Comparison of ENCODE assay signal across 8 cellular contexts in genomic region chr1:223748773-223749733, GRCh38. TPM values are rescaled to one million over a fixed set of nuclear protein-coding genes. Genes with fewer than 3 reads are reported as not detected.
DNase-seq lines count a peak whose midpoint lies in the region; ATAC-seq and TF ChIP-seq lines count a peak whose summit lies in the region.

No MANE protein-coding gene starts in this region.

- H3K4me2 ChIP-seq in DND-41 (ENCODE audit: insufficient read depth, low read length): peak overlapping the region; percentile 65

- TF ChIP-seq CTCF in DND-41 (IDR thresholded peaks at IDR 0.05; ENCODE audit: borderline replicate concordance, extremely low read depth, low read length, poor library complexity, severe bottlenecking): peak; percentile 83

- H2AFZ ChIP-seq in DND-41 (ENCODE audit: low read depth, low read length): peak overlapping the region; percentile 71

- H3K27ac ChIP-seq in DND-41 (ENCODE audit: low read length) (no peak overlapping the region), epithelial cell of prostate (peak overlapping the region; percentile 42)

- peak; percentile 90 for ATAC-seq in DND-41 (ENCODE audit: insufficient read depth, low read depth)

- H4K20me1 ChIP-seq in DND-41 (ENCODE audit: insufficient read depth, low read length): no peaks in the 10 kb centered on the region

- DNase-seq in DND-41: peak; percentile 49
- peak; percentile 91 for DNase-seq in H7
- DNase-seq in NCI-H345 (lab: John Stamatoyannopoulos, UW): peak; percentile 33
- peak; percentile 57 for DNase-seq in activated T-cell treated with anti-CD3 and anti-CD28 coated beads for 1 hour (ENCODE audit: low read depth)
- DNase-seq in epithelial cell of prostate (ENCODE audit: low read depth, low spot score): no peak
- DNase-seq in stimulated activated CD8-positive, alpha-beta memory T cell treated with anti-CD3 and anti-CD28 coated beads, Interleukin-2, amount 100 ng/mL, for 48 hours (ENCODE audit: low read depth in 2 of 2): peak; percentile 36 to 45
- no peak for DNase-seq in GF-D8 (lab: John Stamatoyannopoulos, UW)

- H3K4me1 ChIP-seq in DND-41 (ENCODE audit: insufficient read depth, low read length) (peaks cover 4% of the 10 kb centered on the region), mononuclear cell (ENCODE audit: insufficient read depth, low read length) (peaks cover 18% of the 10 kb centered on the region)

- no peaks in the 10 kb centered on the region for H3K36me3 ChIP-seq in DND-41 (ENCODE audit: insufficient read depth, low read length)
- H3K36me3 ChIP-seq in H7 (replicated peaks; ENCODE audit: control insufficient read depth, insufficient read depth, low read length): no peaks in the 10 kb centered on the region; the same call in 1 of the 2 replicates

- no peaks in the 10 kb centered on the region for H3K79me2 ChIP-seq in DND-41 (ENCODE audit: insufficient read depth, low read length)

- no peaks in the 10 kb centered on the region for H3K27me3 ChIP-seq in DND-41 (ENCODE audit: insufficient read depth, low read length, poor library complexity)
- H3K27me3 ChIP-seq in H7 (ENCODE audit: control insufficient read depth, insufficient read depth, low read length): peaks cover 17% of the 10 kb centered on the region
- no peaks in the 10 kb centered on the region for H3K27me3 ChIP-seq in mononuclear cell (ENCODE audit: insufficient read depth, low read length)

- no peaks in the 10 kb centered on the region for H3K9me3 ChIP-seq in DND-41 (ENCODE audit: insufficient read depth, low read length, severe bottlenecking)
- no peaks in the 10 kb centered on the region for H3K9me3 ChIP-seq in mononuclear cell (ENCODE audit: low read depth, low read length)

- H3K4me3 ChIP-seq in DND-41 (ENCODE audit: low read depth in 1 of 2, low read length in 2 of 2) (peak overlapping the region in 1 of 2 experiments; percentile 46; a peak in 2 of 4 replicates), H7 (ENCODE audit: insufficient read depth, low read depth, low read length) (peak overlapping the region; percentile 75), mononuclear cell (ENCODE audit: low read length) (peak overlapping the region; percentile 32)

- H3K9ac ChIP-seq in DND-41 (ENCODE audit: low read depth, low read length): no peak overlapping the region

RNA-seq across cellular contexts. Expression of gene CAPN2, which starts 36.7 kb away (rescaled TPM):
- total RNA-seq in H7 (2014; rRNA removed; shearing (Covaris generic)): 46.8 and 60.4 TPM in 2 replicates
- total RNA-seq in mononuclear cell: 146 TPM

Comparison
In these comparisons a context has a peak if more than half of its experiments do, and no peak if none do; other contexts are left out.
1. DNase-seq: peak in DND-41 (single experiment), H7 (single experiment), NCI-H345 (single experiment), activated T-cell treated with anti-CD3 and anti-CD28 coated beads for 1 hour (single experiment) and stimulated activated CD8-positive, alpha-beta memory T cell treated with anti-CD3 and anti-CD28 coated beads, Interleukin-2, amount 100 ng/mL, for 48 hours (2 of 2); none in epithelial cell of prostate (single experiment) and GF-D8 (single experiment).